1 cellular context compared by ENCODE assay signal in the genomic region with DNA sequence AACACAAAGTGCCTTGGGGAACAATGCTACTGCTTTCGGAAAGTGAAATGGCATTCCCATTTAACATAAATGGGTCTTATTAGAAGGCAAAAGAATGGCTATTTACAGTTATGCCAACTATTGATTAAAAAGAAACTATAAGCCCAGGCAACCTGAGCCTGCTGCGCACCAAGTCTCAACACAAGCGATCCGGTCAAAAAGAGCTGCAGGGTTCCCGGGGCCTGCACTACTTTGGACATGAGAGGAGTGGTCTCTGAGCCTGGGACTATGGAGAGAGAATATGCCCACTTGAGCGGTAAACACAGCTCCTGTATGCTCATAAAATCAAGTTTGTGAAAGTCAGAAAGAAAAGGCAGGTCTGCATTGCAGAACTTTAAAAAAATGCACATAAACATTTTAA.
TF ChIP-seq lines count a peak whose summit lies in the region.

No MANE protein-coding gene starts in this region.

TF ChIP-seq in GM23338, 12 proteins besides CTCF, POLR2A, EP300 and RAD21:
- TF ChIP-seq STAT1 (IDR thresholded peaks at IDR 0.05; ENCODE audit: unreplicated experiment) = no peak
- TF ChIP-seq EZH2phosphoT487 (IDR thresholded peaks at IDR 0.05; ENCODE audit: unreplicated experiment) = no peak
- no peak for TF ChIP-seq POLR2AphosphoS5 (IDR thresholded peaks at IDR 0.05; ENCODE audit: low read depth)
- no peak for TF ChIP-seq NANOG (IDR thresholded peaks at IDR 0.05; ENCODE audit: borderline replicate concordance)
- TF ChIP-seq, protein P1, sequence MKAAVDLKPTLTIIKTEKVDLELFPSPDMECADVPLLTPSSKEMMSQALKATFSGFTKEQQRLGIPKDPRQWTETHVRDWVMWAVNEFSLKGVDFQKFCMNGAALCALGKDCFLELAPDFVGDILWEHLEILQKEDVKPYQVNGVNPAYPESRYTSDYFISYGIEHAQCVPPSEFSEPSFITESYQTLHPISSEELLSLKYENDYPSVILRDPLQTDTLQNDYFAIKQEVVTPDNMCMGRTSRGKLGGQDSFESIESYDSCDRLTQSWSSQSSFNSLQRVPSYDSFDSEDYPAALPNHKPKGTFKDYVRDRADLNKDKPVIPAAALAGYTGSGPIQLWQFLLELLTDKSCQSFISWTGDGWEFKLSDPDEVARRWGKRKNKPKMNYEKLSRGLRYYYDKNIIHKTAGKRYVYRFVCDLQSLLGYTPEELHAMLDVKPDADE (IDR thresholded peaks at IDR 0.05) = no peak
- no peak for TF ChIP-seq ZNF114 (CRISPR knock-in tag; IDR thresholded peaks at IDR 0.05)
- TF ChIP-seq EZH2 (IDR thresholded peaks at IDR 0.05; ENCODE audit: low read depth, unreplicated experiment) = no peak
- no peak for TF ChIP-seq ZNF331 (CRISPR knock-in tag; IDR thresholded peaks at IDR 0.05; ENCODE audit: low read depth)
- no peak for TF ChIP-seq CREB1 (CRISPR knock-in tag; IDR thresholded peaks at IDR 0.05; ENCODE audit: low read depth)
- TF ChIP-seq, protein P2, sequence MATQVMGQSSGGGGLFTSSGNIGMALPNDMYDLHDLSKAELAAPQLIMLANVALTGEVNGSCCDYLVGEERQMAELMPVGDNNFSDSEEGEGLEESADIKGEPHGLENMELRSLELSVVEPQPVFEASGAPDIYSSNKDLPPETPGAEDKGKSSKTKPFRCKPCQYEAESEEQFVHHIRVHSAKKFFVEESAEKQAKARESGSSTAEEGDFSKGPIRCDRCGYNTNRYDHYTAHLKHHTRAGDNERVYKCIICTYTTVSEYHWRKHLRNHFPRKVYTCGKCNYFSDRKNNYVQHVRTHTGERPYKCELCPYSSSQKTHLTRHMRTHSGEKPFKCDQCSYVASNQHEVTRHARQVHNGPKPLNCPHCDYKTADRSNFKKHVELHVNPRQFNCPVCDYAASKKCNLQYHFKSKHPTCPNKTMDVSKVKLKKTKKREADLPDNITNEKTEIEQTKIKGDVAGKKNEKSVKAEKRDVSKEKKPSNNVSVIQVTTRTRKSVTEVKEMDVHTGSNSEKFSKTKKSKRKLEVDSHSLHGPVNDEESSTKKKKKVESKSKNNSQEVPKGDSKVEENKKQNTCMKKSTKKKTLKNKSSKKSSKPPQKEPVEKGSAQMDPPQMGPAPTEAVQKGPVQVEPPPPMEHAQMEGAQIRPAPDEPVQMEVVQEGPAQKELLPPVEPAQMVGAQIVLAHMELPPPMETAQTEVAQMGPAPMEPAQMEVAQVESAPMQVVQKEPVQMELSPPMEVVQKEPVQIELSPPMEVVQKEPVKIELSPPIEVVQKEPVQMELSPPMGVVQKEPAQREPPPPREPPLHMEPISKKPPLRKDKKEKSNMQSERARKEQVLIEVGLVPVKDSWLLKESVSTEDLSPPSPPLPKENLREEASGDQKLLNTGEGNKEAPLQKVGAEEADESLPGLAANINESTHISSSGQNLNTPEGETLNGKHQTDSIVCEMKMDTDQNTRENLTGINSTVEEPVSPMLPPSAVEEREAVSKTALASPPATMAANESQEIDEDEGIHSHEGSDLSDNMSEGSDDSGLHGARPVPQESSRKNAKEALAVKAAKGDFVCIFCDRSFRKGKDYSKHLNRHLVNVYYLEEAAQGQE (IDR thresholded peaks at IDR 0.05; ENCODE audit: unreplicated experiment) = no peak
- TF ChIP-seq JUNB (IDR thresholded peaks at IDR 0.05; ENCODE audit: unreplicated experiment) = no peak
- TF ChIP-seq, protein P3, sequence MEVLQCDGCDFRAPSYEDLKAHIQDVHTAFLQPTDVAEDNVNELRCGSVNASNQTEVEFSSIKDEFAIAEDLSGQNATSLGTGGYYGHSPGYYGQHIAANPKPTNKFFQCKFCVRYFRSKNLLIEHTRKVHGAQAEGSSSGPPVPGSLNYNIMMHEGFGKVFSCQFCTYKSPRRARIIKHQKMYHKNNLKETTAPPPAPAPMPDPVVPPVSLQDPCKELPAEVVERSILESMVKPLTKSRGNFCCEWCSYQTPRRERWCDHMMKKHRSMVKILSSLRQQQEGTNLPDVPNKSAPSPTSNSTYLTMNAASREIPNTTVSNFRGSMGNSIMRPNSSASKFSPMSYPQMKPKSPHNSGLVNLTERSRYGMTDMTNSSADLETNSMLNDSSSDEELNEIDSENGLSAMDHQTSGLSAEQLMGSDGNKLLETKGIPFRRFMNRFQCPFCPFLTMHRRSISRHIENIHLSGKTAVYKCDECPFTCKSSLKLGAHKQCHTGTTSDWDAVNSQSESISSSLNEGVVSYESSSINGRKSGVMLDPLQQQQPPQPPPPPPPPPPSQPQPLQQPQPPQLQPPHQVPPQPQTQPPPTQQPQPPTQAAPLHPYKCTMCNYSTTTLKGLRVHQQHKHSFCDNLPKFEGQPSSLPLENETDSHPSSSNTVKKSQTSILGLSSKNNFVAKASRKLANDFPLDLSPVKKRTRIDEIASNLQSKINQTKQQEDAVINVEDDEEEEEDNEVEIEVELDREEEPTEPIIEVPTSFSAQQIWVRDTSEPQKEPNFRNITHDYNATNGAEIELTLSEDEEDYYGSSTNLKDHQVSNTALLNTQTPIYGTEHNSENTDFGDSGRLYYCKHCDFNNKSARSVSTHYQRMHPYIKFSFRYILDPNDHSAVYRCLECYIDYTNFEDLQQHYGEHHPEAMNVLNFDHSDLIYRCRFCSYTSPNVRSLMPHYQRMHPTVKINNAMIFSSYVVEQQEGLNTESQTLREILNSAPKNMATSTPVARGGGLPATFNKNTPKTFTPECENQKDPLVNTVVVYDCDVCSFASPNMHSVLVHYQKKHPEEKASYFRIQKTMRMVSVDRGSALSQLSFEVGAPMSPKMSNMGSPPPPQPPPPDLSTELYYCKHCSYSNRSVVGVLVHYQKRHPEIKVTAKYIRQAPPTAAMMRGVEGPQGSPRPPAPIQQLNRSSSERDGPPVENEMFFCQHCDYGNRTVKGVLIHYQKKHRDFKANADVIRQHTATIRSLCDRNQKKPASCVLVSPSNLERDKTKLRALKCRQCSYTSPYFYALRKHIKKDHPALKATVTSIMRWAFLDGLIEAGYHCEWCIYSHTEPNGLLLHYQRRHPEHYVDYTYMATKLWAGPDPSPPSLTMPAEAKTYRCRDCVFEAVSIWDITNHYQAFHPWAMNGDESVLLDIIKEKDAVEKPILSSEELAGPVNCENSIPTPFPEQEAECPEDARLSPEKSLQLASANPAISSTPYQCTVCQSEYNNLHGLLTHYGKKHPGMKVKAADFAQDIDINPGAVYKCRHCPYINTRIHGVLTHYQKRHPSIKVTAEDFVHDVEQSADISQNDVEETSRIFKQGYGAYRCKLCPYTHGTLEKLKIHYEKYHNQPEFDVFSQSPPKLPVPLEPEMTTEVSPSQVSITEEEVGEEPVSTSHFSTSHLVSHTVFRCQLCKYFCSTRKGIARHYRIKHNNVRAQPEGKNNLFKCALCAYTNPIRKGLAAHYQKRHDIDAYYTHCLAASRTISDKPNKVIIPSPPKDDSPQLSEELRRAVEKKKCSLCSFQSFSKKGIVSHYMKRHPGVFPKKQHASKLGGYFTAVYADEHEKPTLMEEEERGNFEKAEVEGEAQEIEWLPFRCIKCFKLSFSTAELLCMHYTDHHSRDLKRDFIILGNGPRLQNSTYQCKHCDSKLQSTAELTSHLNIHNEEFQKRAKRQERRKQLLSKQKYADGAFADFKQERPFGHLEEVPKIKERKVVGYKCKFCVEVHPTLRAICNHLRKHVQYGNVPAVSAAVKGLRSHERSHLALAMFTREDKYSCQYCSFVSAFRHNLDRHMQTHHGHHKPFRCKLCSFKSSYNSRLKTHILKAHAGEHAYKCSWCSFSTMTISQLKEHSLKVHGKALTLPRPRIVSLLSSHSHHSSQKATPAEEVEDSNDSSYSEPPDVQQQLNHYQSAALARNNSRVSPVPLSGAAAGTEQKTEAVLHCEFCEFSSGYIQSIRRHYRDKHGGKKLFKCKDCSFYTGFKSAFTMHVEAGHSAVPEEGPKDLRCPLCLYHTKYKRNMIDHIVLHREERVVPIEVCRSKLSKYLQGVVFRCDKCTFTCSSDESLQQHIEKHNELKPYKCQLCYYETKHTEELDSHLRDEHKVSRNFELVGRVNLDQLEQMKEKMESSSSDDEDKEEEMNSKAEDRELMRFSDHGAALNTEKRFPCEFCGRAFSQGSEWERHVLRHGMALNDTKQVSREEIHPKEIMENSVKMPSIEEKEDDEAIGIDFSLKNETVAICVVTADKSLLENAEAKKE (CRISPR knock-in tag; IDR thresholded peaks at IDR 0.05) = no peak
